1 cellular context compared by ENCODE assay signal in the genomic region with DNA sequence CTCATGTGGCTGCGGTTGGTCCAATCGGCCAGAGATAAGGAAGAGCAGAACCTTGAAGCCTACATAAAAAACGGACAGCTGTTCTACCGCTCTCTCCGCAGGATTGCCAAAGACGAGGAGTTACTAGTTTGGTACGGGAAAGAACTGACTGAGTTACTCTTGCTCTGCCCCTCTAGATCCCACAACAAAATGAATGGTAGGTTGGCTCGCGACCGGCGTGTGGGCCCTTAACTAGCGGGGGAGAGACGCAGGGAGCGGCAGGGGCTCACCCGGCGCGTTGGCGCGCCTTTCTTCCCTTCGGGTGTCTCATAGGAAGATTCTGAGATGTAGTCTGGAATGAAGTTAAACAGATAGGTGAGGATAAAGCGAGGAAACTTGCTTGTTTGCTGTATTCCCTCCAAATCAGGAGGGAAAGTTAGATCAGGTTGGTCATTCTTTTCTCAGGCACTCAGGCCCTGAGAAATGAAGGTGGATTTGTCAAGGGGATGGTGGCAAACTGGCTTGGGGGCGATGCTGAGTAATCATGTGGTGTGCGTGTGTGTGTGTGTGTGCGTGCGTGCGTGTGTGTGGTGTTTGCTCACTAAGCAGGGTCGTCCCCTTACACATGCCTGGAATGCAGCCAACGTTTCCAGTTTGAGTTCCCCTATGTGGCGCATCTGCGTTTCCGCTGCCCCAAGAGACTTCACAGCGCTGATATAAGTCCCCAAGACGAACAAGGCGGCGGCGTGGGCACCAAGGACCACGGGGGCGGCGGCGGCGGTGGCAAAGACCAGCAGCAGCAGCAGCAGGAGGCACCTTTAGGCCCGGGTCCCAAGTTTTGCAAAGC.
TF ChIP-seq lines count a peak whose summit lies in the region.

No MANE protein-coding gene starts in this region.

TF ChIP-seq in IMR-90, 13 proteins besides CTCF, POLR2A, EP300 and RAD21:
- TF ChIP-seq MAZ (IDR thresholded peaks at IDR 0.05; ENCODE audit: borderline replicate concordance, low read depth, low read length) (no peak), BHLHE40 (IDR thresholded peaks at IDR 0.05; ENCODE audit: low read depth, low read length) (peak; percentile 74), MAFK (IDR thresholded peaks at IDR 0.05; ENCODE audit: low read depth, low read length) (peak; percentile 15; the same call in 1 of the 2 replicates), FOS (IDR thresholded peaks at IDR 0.05; ENCODE audit: low read depth, low read length) (no peak), RFX5 (IDR thresholded peaks at IDR 0.05; ENCODE audit: low read depth, low read length) (no peak), RCOR1 (IDR thresholded peaks at IDR 0.05; ENCODE audit: insufficient replicate concordance, low read length) (peak; percentile 17)
